Comparison of ENCODE assay signal across 12 cellular contexts in genomic region chr7:18116661-18117060, GRCh38.
"Had no signal": no experiment of that assay in that cellular context is flagged by ENCODE, and none has a peak within 500 bp of the region (broad histone marks: within the 10 kb centered on the region; RNA-seq: fewer than 3 reads in every experiment).

No MANE protein-coding gene starts in this region.

- H3K36me3 Mint-ChIP-seq: activated naive CD8-positive, alpha-beta T cell treated with anti-CD3 and anti-CD28 coated beads, Interleukin-2, amount 10 ng/mL, durations not matched to agents 7 days and 5 days had no signal

- H3K9me3 Mint-ChIP-seq: activated CD8-positive, alpha-beta T cell treated with anti-CD3 and anti-CD28 coated beads for 36 hours; activated naive CD8-positive, alpha-beta T cell treated with anti-CD3 and anti-CD28 coated beads, Interleukin-2, amount 10 ng/mL, durations not matched to agents 7 days and 5 days; stimulated activated naive CD8-positive, alpha-beta T cell treated with anti-CD3 and anti-CD28 coated beads, Interleukin-15, Interleukin-2, amounts not matched to agents 100 ng/mL and 50 ng/mL, for 24 hours had no signal

- H3K27ac Mint-ChIP-seq: activated CD8-positive, alpha-beta T cell treated with anti-CD3 and anti-CD28 coated beads for 36 hours; activated naive CD8-positive, alpha-beta T cell treated with anti-CD3 and anti-CD28 coated beads, Interleukin-2, amount 10 ng/mL, durations not matched to agents 7 days and 5 days; stimulated activated naive CD8-positive, alpha-beta T cell treated with anti-CD3 and anti-CD28 coated beads, Interleukin-15, Interleukin-2, amounts not matched to agents 100 ng/mL and 50 ng/mL, for 24 hours had no signal

- H3K4me1 Mint-ChIP-seq: activated naive CD8-positive, alpha-beta T cell treated with anti-CD3 and anti-CD28 coated beads, Interleukin-2, amount 10 ng/mL, durations not matched to agents 7 days and 5 days had no signal

- H3K27me3 Mint-ChIP-seq: activated naive CD8-positive, alpha-beta T cell treated with anti-CD3 and anti-CD28 coated beads, Interleukin-2, amount 10 ng/mL, durations not matched to agents 7 days and 5 days had no signal

- H3K4me3 Mint-ChIP-seq: activated CD8-positive, alpha-beta T cell treated with anti-CD3 and anti-CD28 coated beads for 36 hours; activated naive CD8-positive, alpha-beta T cell treated with anti-CD3 and anti-CD28 coated beads, Interleukin-2, amount 10 ng/mL, durations not matched to agents 7 days and 5 days; stimulated activated naive CD8-positive, alpha-beta T cell treated with anti-CD3 and anti-CD28 coated beads, Interleukin-15, Interleukin-2, amounts not matched to agents 100 ng/mL and 50 ng/mL, for 24 hours had no signal

- H3K4me3 ChIP-seq: colonic mucosa, thoracic aorta had no signal

- DNase-seq: activated CD4-positive, alpha-beta T cell treated with anti-CD3 and anti-CD28 coated beads for 4 hours; activated CD8-positive, alpha-beta memory T cell treated with anti-CD3 and anti-CD28 coated beads, Interleukin-2, amount 50 U/mL, for 4 hours; activated CD8-positive, alpha-beta T cell treated with anti-CD3 and anti-CD28 coated beads for 36 hours; activated naive CD8-positive, alpha-beta T cell treated with anti-CD3 and anti-CD28 coated beads, Interleukin-2, amount 10 ng/mL, durations not matched to agents 7 days and 5 days; colonic mucosa; effector CD4-positive, alpha-beta T cell; hippocampal formation; stimulated activated CD4-positive, alpha-beta T cell treated with anti-CD3 and anti-CD28 coated beads, Interleukin-15, amount 100 ng/mL, for 24 hours; stimulated activated CD4-positive, alpha-beta T cell treated with anti-CD3 and anti-CD28 coated beads, Interleukin-4, amount 100 ng/mL, for 24 hours; T-helper 9 cell had no signal

- ATAC-seq: activated CD8-positive, alpha-beta T cell treated with anti-CD3 and anti-CD28 coated beads for 36 hours had no signal
